ENCODE assay signal across 8 cellular contexts in the genomic region with DNA sequence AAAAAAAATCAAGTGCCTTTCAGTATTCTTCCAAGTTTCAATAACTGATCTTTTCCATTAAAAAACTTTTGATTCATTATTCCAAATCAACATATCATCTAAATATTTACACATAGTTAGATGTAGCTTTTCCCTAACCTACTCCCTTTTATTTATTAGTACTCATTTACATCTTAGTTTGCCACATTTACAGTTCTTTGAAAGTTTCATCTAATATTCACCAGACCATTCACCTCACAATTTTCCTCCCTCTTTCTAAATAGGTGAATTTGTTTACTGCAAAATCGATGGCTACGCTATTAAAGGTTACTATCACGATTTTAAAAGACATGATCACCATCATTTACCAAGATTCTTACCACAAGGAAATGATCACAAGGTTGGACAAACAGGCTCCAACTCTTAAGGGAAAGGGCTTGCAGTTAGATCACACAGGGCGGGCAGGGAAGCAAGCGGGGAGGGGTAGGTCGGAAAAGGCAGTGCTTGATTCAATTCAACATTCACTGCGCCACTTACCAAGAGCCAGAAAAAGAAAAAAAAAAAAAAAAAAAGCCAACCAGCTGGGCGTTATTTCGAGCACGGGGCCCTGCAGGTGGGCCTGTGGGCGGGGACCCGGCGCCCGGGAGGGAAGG. TPM values are rescaled to one million over a fixed set of nuclear protein-coding genes. Genes with fewer than 3 reads are reported as not detected.
DNase-seq lines count a peak whose midpoint lies in the region; ATAC-seq, FAIRE-seq and TF ChIP-seq lines count a peak whose summit lies in the region.

No MANE protein-coding gene starts in this region.

- intact Hi-C loops in Right ventricle myocardium superior (cut with DNase I), result loop anchor here (5.0 kb wide), 1 partner anchor 94 kb away; a partner anchor contains a TSS
- intact Hi-C loops in left cardiac atrium (cut with DNase I), result loop anchor here (2.0 to 10.0 kb wide), 2 partner anchors 95 to 97 kb away; a partner anchor contains a TSS
- intact Hi-C loops in kidney (cut with DNase I), result no loop called here

- no peak for TF ChIP-seq POLR2A in suprapubic skin (IDR thresholded peaks at IDR 0.05)

- no peak for FAIRE-seq in kidney (lab: Jason Lieb, UNC)

- DNase-seq in Right ventricle myocardium superior, result no peak
- no peak for DNase-seq in left cardiac atrium
- no peak for DNase-seq in kidney
- DNase-seq in suprapubic skin (ENCODE audit: low spot score in 2 of 2), result no peak
- DNase-seq in GF-D8 (lab: John Stamatoyannopoulos, UW), result no peak
- DNase-seq in GOT3 (lab: John Stamatoyannopoulos, UW), result no peak

- H3K9me3 ChIP-seq in kidney (ENCODE audit: control insufficient read depth in 1 of 2, low read length in 2 of 2) (no peaks in the 10 kb centered on the region), suprapubic skin (no peaks in the 10 kb centered on the region)

- TF ChIP-seq EP300 in suprapubic skin (IDR thresholded peaks at IDR 0.05), result no peak

- H3K27ac ChIP-seq in angular gyrus (ENCODE audit: low read depth, low read length) (peak overlapping the region; percentile 66), kidney (ENCODE audit: low read depth in 2 of 2, low read length in 2 of 2) (peak overlapping the region; percentile 98 to 99), suprapubic skin (peak overlapping the region; percentile 100)

- H3K4me1 ChIP-seq in kidney (ENCODE audit: control insufficient read depth in 1 of 2, insufficient read depth in 1 of 2, low read depth in 1 of 2, low read length in 2 of 2), result peaks cover 7% of the 10 kb centered on the region in 2 donors
- peaks cover 47% of the 10 kb centered on the region for H3K4me1 ChIP-seq in suprapubic skin

- under 1% methylated on average over 14 of the region's 14 CpGs for WGBS in suprapubic skin

- TF ChIP-seq CTCF in kidney (IDR thresholded peaks at IDR 0.05; ENCODE audit: borderline replicate concordance, extremely low read depth, insufficient read depth) (no peak), suprapubic skin (IDR thresholded peaks at IDR 0.05) (no peak)

- H3K9ac ChIP-seq in kidney (ENCODE audit: low read length in 2 of 2), result peak overlapping the region; percentile 37 to 96

- ATAC-seq in Right ventricle myocardium superior (ENCODE audit: poor library complexity) (peak; percentile 44), left cardiac atrium (no peak), GM21576 (IDR thresholded peaks at IDR 0.05; ENCODE audit: unreplicated experiment) (no peak)

- no peaks in the 10 kb centered on the region for H3K27me3 ChIP-seq in suprapubic skin

- H3K36me3 ChIP-seq in kidney (ENCODE audit: control insufficient read depth in 1 of 2, insufficient read depth in 2 of 2, low read length in 2 of 2), result peaks cover 2 to 10% of the 10 kb centered on the region in 2 donors
- peaks cover 7% of the 10 kb centered on the region for H3K36me3 ChIP-seq in suprapubic skin

- H3K4me3 ChIP-seq in kidney (ENCODE audit: low read length in 2 of 2) (peak overlapping the region; percentile 53 to 92), suprapubic skin (peak overlapping the region; percentile 99)

RNA-seq across cellular contexts. Expression of a gene that starts 0.6 kb away (rescaled TPM):
- total RNA-seq in Right ventricle myocardium superior (70.7 TPM), left cardiac atrium (10 to 100 TPM; 59.9 to 75.4 TPM), kidney (79.0 TPM), suprapubic skin (100 to 1,000 TPM in 2 of 4 donors, 10 to 100 TPM in 2; 73.7 to 128 (median 99.6) TPM)
- polyA plus RNA-seq in kidney (ENCODE audit: insufficient read depth, low read depth, low replicate concordance), result 24.8 TPM
